In genomic region chr17:31674717-31675349, GRCh38 we compare ENCODE assay signal across 15 cellular contexts.
DNase-seq lines count a peak whose midpoint lies in the region; TF ChIP-seq lines count a peak whose summit lies in the region.
"Had no signal": no experiment of that assay in that cellular context is flagged by ENCODE, and none has a peak within 500 bp of the region (broad histone marks: within the 10 kb centered on the region; RNA-seq: fewer than 3 reads in every experiment).

No MANE protein-coding gene starts in this region.

- no peaks in the 10 kb centered on the region for H3K36me3 ChIP-seq in Caco-2 (ENCODE audit: control insufficient read depth, insufficient read depth, low read length)
- H3K36me3 ChIP-seq: cardiac muscle cell, esophagus muscularis mucosa, neural progenitor cell had no signal

- H3K27me3 ChIP-seq in Caco-2 (replicated peaks; ENCODE audit: control insufficient read depth, insufficient read depth, low read length): 0 out of 2 replicates have a peak, but pooled peaks cover under 1% of the 10 kb centered on the region
- H3K27me3 ChIP-seq: cardiac muscle cell, neural progenitor cell had no signal

- intact Hi-C loops in Caco-2 (cut with micrococcal nuclease; ENCODE audit: unreplicated experiment): loop anchor here (10.0 kb wide), 1 partner anchor 60 kb away; no protein-coding TSS in a partner anchor

- no peaks in the 10 kb centered on the region for H3K4me1 ChIP-seq in Caco-2
- H3K4me1 ChIP-seq: neural progenitor cell had no signal

- DNase-seq in H4 (ENCODE audit: low spot score): peak; percentile 64
- peak; percentile 90 for DNase-seq in NCI-H226
- peak; percentile 68 for DNase-seq in coronary artery (ENCODE audit: low spot score)
- peak; percentile 50 for DNase-seq in myocyte (ENCODE audit: low read depth)
- no peak for DNase-seq in SW 1271 (lab: John Stamatoyannopoulos, UW)
- DNase-seq in Kasumi-1 (lab: John Stamatoyannopoulos, UW): no peak
- no peak for DNase-seq in Caco-2
- no peak for DNase-seq in iPS-NIHi7 (ENCODE audit: extremely low spot score)
- DNase-seq: H7; KBM-7; stimulated activated naive B cell treated with anti-CD40 and anti-IgM and Interleukin-4, amounts not matched to agents 10 μg/mL and 1 μg/mL and 100 μg/mL, for 72 hours; T-helper 9 cell had no signal

- H3K4me3 ChIP-seq in coronary artery: no peak overlapping the region
- no peak overlapping the region for H3K4me3 ChIP-seq in Caco-2 (ENCODE audit: low read depth, low read length)
- H3K4me3 ChIP-seq: cardiac muscle cell, esophagus muscularis mucosa, neural progenitor cell had no signal

- no peak overlapping the region for H3K4me3 Mint-ChIP-seq in Caco-2 (ENCODE audit: unreplicated experiment)
- H3K4me3 Mint-ChIP-seq: neural progenitor cell; stimulated activated naive B cell treated with anti-CD40 and anti-IgM and Interleukin-4, amounts not matched to agents 10 μg/mL and 1 μg/mL and 100 μg/mL, for 72 hours had no signal

- no peaks in the 10 kb centered on the region for H3K4me1 Mint-ChIP-seq in Caco-2 (ENCODE audit: low read depth, unreplicated experiment)

- POLR2A ChIA-PET in Caco-2 (lab: Charles Lee): no interaction called here

- peaks cover 2% of the 10 kb centered on the region for H3K9me3 Mint-ChIP-seq in Caco-2 (ENCODE audit: unreplicated experiment)

- no peaks in the 10 kb centered on the region for H3K36me3 Mint-ChIP-seq in Caco-2 (ENCODE audit: insufficient read depth, unreplicated experiment)
- H3K36me3 Mint-ChIP-seq: neural progenitor cell; stimulated activated naive B cell treated with anti-CD40 and anti-IgM and Interleukin-4, amounts not matched to agents 10 μg/mL and 1 μg/mL and 100 μg/mL, for 72 hours had no signal

- no peak overlapping the region for H3K27ac Mint-ChIP-seq in Caco-2 (ENCODE audit: unreplicated experiment)
- H3K27ac Mint-ChIP-seq: neural progenitor cell; stimulated activated naive B cell treated with anti-CD40 and anti-IgM and Interleukin-4, amounts not matched to agents 10 μg/mL and 1 μg/mL and 100 μg/mL, for 72 hours had no signal

- BruUV-seq in Caco-2 (replicated peaks; lab: Mats Ljungman, UMichigan): no TSS peak

- H3K27me3 Mint-ChIP-seq in Caco-2 (ENCODE audit: insufficient read depth, unreplicated experiment): peaks cover 7% of the 10 kb centered on the region

- CTCF ChIA-PET in Caco-2 (lab: Charles Lee): no interaction called here

- no peak for TF ChIP-seq CTCF in coronary artery (IDR thresholded peaks at IDR 0.05)
- TF ChIP-seq CTCF in Caco-2 (IDR thresholded peaks at IDR 0.05; ENCODE audit: insufficient read depth in 1 of 2, low read depth in 1 of 2, low read length in 1 of 2, severe bottlenecking in 1 of 2, unreplicated experiment in 1 of 2): no peak

- H3K9me3 ChIP-seq in Caco-2: 0 out of 2 replicates have a peak, but pooled peaks cover 6% of the 10 kb centered on the region
- H3K9me3 ChIP-seq: esophagus muscularis mucosa had no signal

- H3K27ac ChIP-seq in coronary artery: no peak overlapping the region
- H3K27ac ChIP-seq: cardiac muscle cell, esophagus muscularis mucosa, neural progenitor cell had no signal

Comparison
In these comparisons a context has a peak if more than half of its experiments do, and no peak if none do; other contexts are left out.
1. DNase-seq: peak in H4 (single experiment), NCI-H226 (single experiment), coronary artery (single experiment) and myocyte (single experiment); none in SW 1271 (0 of 2), Kasumi-1 (0 of 2), Caco-2 (0 of 2) and iPS-NIHi7 (single experiment).